8 cellular contexts compared by ENCODE assay signal in genomic region chr2:208265371-208265806, GRCh38. TPM values are rescaled to one million over a fixed set of nuclear protein-coding genes. Genes with fewer than 3 reads are reported as not detected.
DNase-seq lines count a peak whose midpoint lies in the region; ATAC-seq and TF ChIP-seq lines count a peak whose summit lies in the region.

No MANE protein-coding gene starts in this region.

- intact Hi-C loops in activated B cell treated with CpG ODN at 0.5 μM for 24 hours (cut with micrococcal nuclease): loop anchor here (1.0 to 5.0 kb wide), 4 partner anchors 238 to 1498 kb away; partner anchors contain the start of genes FASTKD2, KLF7, MDH1B and PLEKHM3

- peaks cover 55% of the 10 kb centered on the region for H3K4me1 Mint-ChIP-seq in activated B cell treated with CpG ODN at 0.5 μM for 24 hours

- 7 to 19% methylated on average over 7 of the region's 9 CpGs for WGBS in mesodermal cell (ENCODE audit: insufficient coverage in 2 of 2), 2 experiments
- WGBS in suprapubic skin: 4% methylated on average over 9 of the region's 9 CpGs

- ATAC-seq in GM21619 (IDR thresholded peaks at IDR 0.05; ENCODE audit: unreplicated experiment) (peak; percentile 37), activated B cell treated with CpG ODN at 0.5 μM for 24 hours (ENCODE audit: low read depth) (peak; percentile 57)

- H3K27ac Mint-ChIP-seq in activated B cell treated with CpG ODN at 0.5 μM for 24 hours: peak overlapping the region; percentile 95

- H3K27me3 ChIP-seq in suprapubic skin: no peaks in the 10 kb centered on the region

- TF ChIP-seq POLR2A in suprapubic skin (IDR thresholded peaks at IDR 0.05): no peak

- DNase-seq in NCI-H146 (lab: John Stamatoyannopoulos, UW) (peak; percentile 19), NCI-H146 treated with DMSO at 0.1 percent for 48 hours (lab: John Stamatoyannopoulos, UW; ENCODE audit: unreplicated experiment) (no peak), activated B cell treated with CpG ODN at 0.5 μM for 24 hours (no peak), suprapubic skin (ENCODE audit: low spot score in 2 of 2) (no peak)
- peak; percentile 69 for DNase-seq in Jurkat, Clone E6-1 (ENCODE audit: low read depth, low spot score)
- peak; percentile 44 for DNase-seq in effector CD4-positive, alpha-beta T cell

- H3K9me3 Mint-ChIP-seq in activated B cell treated with CpG ODN at 0.5 μM for 24 hours: no peaks in the 10 kb centered on the region

- H3K36me3 ChIP-seq in mesodermal cell (ENCODE audit: control insufficient read depth, insufficient read depth, low read length) (peaks cover 11% of the 10 kb centered on the region), suprapubic skin (no peaks in the 10 kb centered on the region)

- peak overlapping the region; percentile 82 for H3K4me3 ChIP-seq in Jurkat, Clone E6-1 (ENCODE audit: low read length)
- H3K4me3 ChIP-seq in mesodermal cell (ENCODE audit: extremely low read depth, insufficient read depth, low read length, poor library complexity, severe bottlenecking) (peak overlapping the region; percentile 82), suprapubic skin (peak overlapping the region; percentile 68)

- no peak for TF ChIP-seq EP300 in suprapubic skin (IDR thresholded peaks at IDR 0.05)

- TF ChIP-seq CTCF in activated B cell treated with CpG ODN at 0.5 μM for 24 hours (IDR thresholded peaks at IDR 0.05) (no peak), suprapubic skin (IDR thresholded peaks at IDR 0.05) (no peak)

- peaks cover 16% of the 10 kb centered on the region for H3K36me3 Mint-ChIP-seq in activated B cell treated with CpG ODN at 0.5 μM for 24 hours (ENCODE audit: low read depth)

- H3K27me3 Mint-ChIP-seq in activated B cell treated with CpG ODN at 0.5 μM for 24 hours: no peaks in the 10 kb centered on the region

- peaks cover 4% of the 10 kb centered on the region for H3K4me1 ChIP-seq in mesodermal cell (ENCODE audit: control insufficient read depth, insufficient read depth, low read length, poor library complexity, severe bottlenecking)
- peaks cover 37% of the 10 kb centered on the region for H3K4me1 ChIP-seq in suprapubic skin

- CTCF ChIA-PET in activated B cell treated with CpG ODN at 0.5 μM for 24 hours (lab: Charles Lee): interaction anchor here (1.5 to 10.0 kb wide), 3 partner anchors 11 to 640 kb away, joined by 6 to 86 read pairs (median 8); partner anchors contain the start of genes IDH1 and METTL21A

- H3K9me3 ChIP-seq in mesodermal cell (ENCODE audit: control insufficient read depth, low read length): no peaks in the 10 kb centered on the region
- H3K9me3 ChIP-seq in suprapubic skin: no peaks in the 10 kb centered on the region

- H3K4me3 Mint-ChIP-seq in activated B cell treated with CpG ODN at 0.5 μM for 24 hours: peak overlapping the region; percentile 95

- POLR2A ChIA-PET in activated B cell treated with CpG ODN at 0.5 μM for 24 hours (lab: Charles Lee): interaction anchor here (0.6 to 4.7 kb wide), 17 partner anchors 11 to 1100 kb away, joined by 3 to 80 read pairs (median 3); partner anchors contain the start of genes CCNYL1, IDH1 and METTL21A

- H3K27ac ChIP-seq in mesodermal cell (ENCODE audit: low read depth, low read length, severe bottlenecking) (peak overlapping the region; percentile 63), suprapubic skin (peak overlapping the region; percentile 87)

RNA-seq across cellular contexts. Expression of gene PIKFYVE, which starts 0.7 kb away (rescaled TPM):
- polyA plus RNA-seq in Jurkat, Clone E6-1 (2012; ENCODE audit: insufficient read depth, insufficient read length): 29.8 TPM
- total RNA-seq in activated B cell treated with CpG ODN at 0.5 μM for 24 hours (92.2 and 106 TPM in 2 replicates), suprapubic skin (10 to 100 TPM; 25.0 to 55.9 (median 26.7) TPM)
- polyA plus RNA-seq in mesodermal cell (2013, experiment 1 of 2): 26.5 TPM
- 24.8 TPM for polyA plus RNA-seq in mesodermal cell (2013, experiment 2 of 2)

RNA-seq across cellular contexts. Expression of gene IDH1, which starts 10.5 kb away (rescaled TPM):
- 29.0 TPM for polyA plus RNA-seq in Jurkat, Clone E6-1 (2012; ENCODE audit: insufficient read depth, insufficient read length)
- total RNA-seq in activated B cell treated with CpG ODN at 0.5 μM for 24 hours: 36.9 and 46.6 TPM in 2 replicates
- polyA plus RNA-seq in mesodermal cell (2013, experiment 1 of 2): 157 TPM
- polyA plus RNA-seq in mesodermal cell (2013, experiment 2 of 2): 167 TPM
- 10 to 100 TPM; 38.4 to 58.3 (median 43.9) TPM for total RNA-seq in suprapubic skin

Comparison
In these comparisons a context has a peak if more than half of its experiments do, and no peak if none do; other contexts are left out.
1. DNase-seq: peak in NCI-H146 (single experiment), Jurkat, Clone E6-1 (single experiment) and effector CD4-positive, alpha-beta T cell (single experiment); none in NCI-H146 treated with DMSO at 0.1 percent for 48 hours (single experiment), activated B cell treated with CpG ODN at 0.5 μM for 24 hours (single experiment) and suprapubic skin (0 of 2).
2. Peak in every context shown above with its lines, with median percentiles within 50 percentile points of each other: H3K4me3 ChIP-seq.